ENCODE assay signal across 8 cellular contexts in the genomic region with DNA sequence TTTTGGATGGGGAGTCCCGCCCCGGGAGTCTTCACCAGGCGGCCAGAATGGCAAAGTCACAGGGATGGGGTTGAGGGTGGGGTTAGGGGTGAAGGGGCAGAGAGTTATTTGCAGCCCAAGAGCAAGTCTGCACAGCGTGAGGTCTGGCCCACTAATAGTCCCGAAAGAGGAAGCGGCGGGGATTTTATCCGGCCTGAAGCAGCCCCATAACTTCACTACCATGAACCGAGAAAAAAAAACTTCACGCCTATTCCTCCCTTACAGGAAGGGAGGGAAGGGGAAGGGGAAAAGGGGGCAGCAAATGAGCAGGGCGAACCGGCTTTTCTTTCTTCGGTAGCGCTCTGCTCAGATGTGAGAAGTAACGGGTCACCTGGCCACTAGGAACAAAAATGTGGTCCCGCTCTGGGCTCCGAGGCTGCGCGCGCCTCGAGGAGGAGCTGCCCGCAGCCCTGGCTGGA. TPM values are rescaled to one million over a fixed set of nuclear protein-coding genes. Genes with fewer than 3 reads are reported as not detected.
DNase-seq lines count a peak whose midpoint lies in the region; ATAC-seq and TF ChIP-seq lines count a peak whose summit lies in the region.

No MANE protein-coding gene starts in this region.

- DNase-seq in NCI-H82 (lab: John Stamatoyannopoulos, UW) (peak; percentile 17), NCI-H82 treated with DMSO at 0.1 percent for 48 hours (lab: John Stamatoyannopoulos, UW; ENCODE audit: unreplicated experiment) (no peak), NB4 (ENCODE audit: low read depth) (peak; percentile 91), kidney tubule cell (ENCODE audit: low spot score) (peak; percentile 51), GM19240 (ENCODE audit: insufficient read length, low spot score) (no peak)

- ATAC-seq in HG02588 (IDR thresholded peaks at IDR 0.05; ENCODE audit: unreplicated experiment), result peak; percentile 36

- H3K4me3 ChIP-seq in NB4 (ENCODE audit: low read depth, low read length), result peak overlapping the region; percentile 83
- H3K4me3 ChIP-seq in subcutaneous abdominal adipose tissue (ENCODE audit: low read depth in 1 of 5, low read length in 5 of 5), result peak overlapping the region; percentile 73 to 95 (median 87)

- no peak for TF ChIP-seq POLR2A in NB4 (IDR thresholded peaks at IDR 0.05; ENCODE audit: extremely low read depth, insufficient read length)

- no peaks in the 10 kb centered on the region for H3K9me3 ChIP-seq in subcutaneous abdominal adipose tissue (ENCODE audit: control insufficient read depth in 5 of 5, low read length in 5 of 5)

- peaks cover 0 to 4% (median 0%) of the 10 kb centered on the region in 5 donors for H3K36me3 ChIP-seq in subcutaneous abdominal adipose tissue (ENCODE audit: control insufficient read depth in 5 of 5, insufficient read depth in 5 of 5, low read length in 5 of 5)

- peaks cover 25% of the 10 kb centered on the region for H3K27me3 Mint-ChIP-seq in brain

- H3K9me3 Mint-ChIP-seq in brain, result peaks cover 0 to 2% (median 0%) of the 10 kb centered on the region in 5 experiments

- peak overlapping the region; percentile 94 to 99 (median 97) for H3K27ac Mint-ChIP-seq in brain

- TF ChIP-seq CTCF in NB4 (IDR thresholded peaks at IDR 0.05; ENCODE audit: low read depth, low read length), result no peak
- TF ChIP-seq CTCF in brain (conservative IDR thresholded peaks at IDR 0.05), result no peak

- peaks cover 71% of the 10 kb centered on the region for H3K4me1 Mint-ChIP-seq in brain

- H3K36me3 Mint-ChIP-seq in brain, result no peaks in the 10 kb centered on the region

- no peaks in the 10 kb centered on the region for H3K27me3 ChIP-seq in subcutaneous abdominal adipose tissue (ENCODE audit: control insufficient read depth in 5 of 5, insufficient read depth in 4 of 5, low read length in 5 of 5)

- H3K4me3 Mint-ChIP-seq in brain, result peak overlapping the region; percentile 92 to 96 (median 94)

- peaks cover 9 to 75% (median 46%) of the 10 kb centered on the region in 5 donors for H3K4me1 ChIP-seq in subcutaneous abdominal adipose tissue (ENCODE audit: control insufficient read depth in 5 of 5, insufficient read depth in 5 of 5, low read length in 5 of 5)

- peak overlapping the region; percentile 81 for H3K27ac ChIP-seq in subcutaneous abdominal adipose tissue (ENCODE audit: low read depth, low read length)

- H3K9ac ChIP-seq in subcutaneous abdominal adipose tissue (ENCODE audit: low read length in 5 of 5), result peak overlapping the region; percentile 70 to 93 (median 90)

RNA-seq across cellular contexts. Expression of gene ITPRIP, which starts 0.7 kb away (rescaled TPM):
- 19.8 TPM for polyA plus RNA-seq in brain (ENCODE audit: insufficient read depth, low read depth, low replicate concordance)

RNA-seq across cellular contexts. Expression of gene CFAP58, which starts 16.1 kb away (rescaled TPM):
- 0.37 TPM for polyA plus RNA-seq in brain (ENCODE audit: insufficient read depth, low read depth, low replicate concordance)

Comparison
In these comparisons a context has a peak if more than half of its experiments do, and no peak if none do; other contexts are left out.
1. DNase-seq: peak in NCI-H82 (single experiment), NB4 (single experiment) and kidney tubule cell (single experiment); none in NCI-H82 treated with DMSO at 0.1 percent for 48 hours (single experiment) and GM19240 (single experiment).